In the genomic region with DNA sequence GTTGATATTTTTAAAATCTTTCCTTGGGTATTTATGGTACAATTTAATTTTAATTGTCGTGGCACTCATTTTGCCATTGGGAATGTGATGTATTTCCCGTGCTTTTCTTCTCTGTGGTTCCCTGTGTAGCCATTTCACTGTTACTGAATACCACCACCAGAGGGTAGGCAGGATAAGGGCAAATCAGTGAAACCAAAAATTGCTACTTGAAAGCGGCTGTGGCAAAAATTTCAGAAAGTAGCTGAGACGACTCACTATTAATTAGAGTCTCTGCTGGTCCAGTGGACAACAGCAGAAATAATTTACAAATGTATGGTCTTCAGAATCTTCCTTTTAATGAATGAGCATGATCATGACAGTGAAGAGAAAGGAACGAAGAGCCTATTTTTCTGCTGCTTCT, we compare ENCODE assay signal across 8 cellular contexts. TPM values are rescaled to one million over a fixed set of nuclear protein-coding genes. Genes with fewer than 3 reads are reported as not detected.
A peak's percentile ranks its signal among the peaks of the same experiment; 100 is the strongest.
DNase-seq lines count a peak whose midpoint lies in the region; ATAC-seq, FAIRE-seq and TF ChIP-seq lines count a peak whose summit lies in the region.

No MANE protein-coding gene starts in this region.

- TF ChIP-seq CTCF in fibroblast of villous mesenchyme (IDR thresholded peaks at IDR 0.05; ENCODE audit: insufficient read depth, low read depth, low read length) (peak; percentile 54), spleen (IDR thresholded peaks at IDR 0.05 in 8 of 11, conservative IDR thresholded peaks at IDR 0.05 in 3 of 11) (peak; percentile 23 to 68 (median 51)), mucosa of descending colon (IDR thresholded peaks at IDR 0.05) (no peak)

- ATAC-seq in GM21367 (IDR thresholded peaks at IDR 0.05; ENCODE audit: unreplicated experiment) (peak; percentile 85), HG03469 (IDR thresholded peaks at IDR 0.05; ENCODE audit: unreplicated experiment) (peak; percentile 70), mucosa of descending colon (no peak)

- H3K36me3 ChIP-seq in spleen (no peaks in the 10 kb centered on the region), mucosa of descending colon (ENCODE audit: low read depth) (no peaks in the 10 kb centered on the region)

- H3K27ac ChIP-seq in spleen = no peak overlapping the region

- FAIRE-seq in TTC549 (lab: Jason Lieb, UNC) = peak; percentile 29

- H3K4me3 ChIP-seq in fibroblast of villous mesenchyme (ENCODE audit: low read depth, low read length) (no peak overlapping the region), spleen (peak overlapping the region in 1 of 8 donors; percentile 12), mucosa of descending colon (no peak overlapping the region)

- peaks cover 14% of the 10 kb centered on the region for H3K27me3 Mint-ChIP-seq in activated CD4-positive, alpha-beta T cell treated with anti-CD3 and anti-CD28 coated beads, Interleukin-2, amount 10 ng/mL, durations not matched to agents 24 days and 14 days

- H3K4me1 Mint-ChIP-seq in activated CD4-positive, alpha-beta T cell treated with anti-CD3 and anti-CD28 coated beads, Interleukin-2, amount 10 ng/mL, durations not matched to agents 24 days and 14 days = peaks cover 22% of the 10 kb centered on the region

- H3K9me3 ChIP-seq in spleen (no peaks in the 10 kb centered on the region), mucosa of descending colon (no peaks in the 10 kb centered on the region)

- no peaks in the 10 kb centered on the region for H3K9me3 Mint-ChIP-seq in activated CD4-positive, alpha-beta T cell treated with anti-CD3 and anti-CD28 coated beads, Interleukin-2, amount 10 ng/mL, durations not matched to agents 24 days and 14 days

- H3K36me3 Mint-ChIP-seq in activated CD4-positive, alpha-beta T cell treated with anti-CD3 and anti-CD28 coated beads, Interleukin-2, amount 10 ng/mL, durations not matched to agents 24 days and 14 days (ENCODE audit: low read depth) = no peaks in the 10 kb centered on the region

- peak; percentile 77 for DNase-seq in activated CD4-positive, alpha-beta T cell treated with anti-CD3 and anti-CD28 coated beads, Interleukin-2, amount 10 ng/mL, durations not matched to agents 24 days and 14 days
- no peak for DNase-seq in activated CD4-positive, alpha-beta T cell treated with anti-CD3 and anti-CD28 coated beads for 48 hours
- peak; percentile 5 for DNase-seq in fibroblast of villous mesenchyme (ENCODE audit: low read depth)
- no peak for DNase-seq in spleen
- no peak for DNase-seq in mucosa of descending colon

- no peak overlapping the region for H3K27ac Mint-ChIP-seq in activated CD4-positive, alpha-beta T cell treated with anti-CD3 and anti-CD28 coated beads, Interleukin-2, amount 10 ng/mL, durations not matched to agents 24 days and 14 days

- peaks cover 0 to 42% (median 9%) of the 10 kb centered on the region in 7 donors for H3K27me3 ChIP-seq in spleen (replicated peaks in 1 of 7)

- no peak for TF ChIP-seq POLR2A in spleen (IDR thresholded peaks at IDR 0.05)

- peaks cover 0 to 9% (median 5%) of the 10 kb centered on the region in 6 donors for H3K4me1 ChIP-seq in spleen
- peaks cover 3% of the 10 kb centered on the region for H3K4me1 ChIP-seq in mucosa of descending colon (ENCODE audit: low read depth)

- peak overlapping the region; percentile 52 for H3K4me3 Mint-ChIP-seq in activated CD4-positive, alpha-beta T cell treated with anti-CD3 and anti-CD28 coated beads, Interleukin-2, amount 10 ng/mL, durations not matched to agents 24 days and 14 days

- WGBS in spleen, 5 donors = 7 to 22% (median 12%) methylated on average over 5 of the region's 5 CpGs

- intact Hi-C loops in activated CD4-positive, alpha-beta T cell treated with anti-CD3 and anti-CD28 coated beads, Interleukin-2, amount 10 ng/mL, durations not matched to agents 24 days and 14 days (cut with micrococcal nuclease) = loop anchor here (1.0 to 2.0 kb wide), 3 partner anchors 16 to 93 kb away; no protein-coding TSS in a partner anchor
- intact Hi-C loops in spleen (cut with DNase I; ENCODE audit: low total_unique reads) (no loop called here), mucosa of descending colon (cut with DNase I, micrococcal nuclease) (no loop called here)

RNA-seq across cellular contexts. Expression of gene MIR17HG, which starts 34.4 kb away (rescaled TPM):
- total RNA-seq in activated CD4-positive, alpha-beta T cell treated with anti-CD3 and anti-CD28 coated beads, Interleukin-2, amount 10 ng/mL, durations not matched to agents 24 days and 14 days = 52.9 and 55.3 TPM in 2 replicates
- total RNA-seq in fibroblast of villous mesenchyme (3.2 and 3.9 TPM in 2 replicates), spleen (10 to 100 TPM in 1 of 7 donors, 1 to 10 TPM in 6; 5.0 to 15.0 (median 7.1) TPM), mucosa of descending colon (1 to 10 TPM; 4.1 to 6.1 (median 5.3) TPM)
- polyA plus RNA-seq in spleen = 1 to 10 TPM; 3.7 to 6.1 (median 6.0) TPM

Comparison
In these comparisons a context has a peak if more than half of its experiments do, and no peak if none do; other contexts are left out.
1. DNase-seq: peak in activated CD4-positive, alpha-beta T cell treated with anti-CD3 and anti-CD28 coated beads, Interleukin-2, amount 10 ng/mL, durations not matched to agents 24 days and 14 days (single experiment) and fibroblast of villous mesenchyme (single experiment); none in activated CD4-positive, alpha-beta T cell treated with anti-CD3 and anti-CD28 coated beads for 48 hours (single experiment), spleen (single experiment) and mucosa of descending colon (0 of 3).